Comparison of ENCODE assay signal across 1 cellular context in the genomic region with DNA sequence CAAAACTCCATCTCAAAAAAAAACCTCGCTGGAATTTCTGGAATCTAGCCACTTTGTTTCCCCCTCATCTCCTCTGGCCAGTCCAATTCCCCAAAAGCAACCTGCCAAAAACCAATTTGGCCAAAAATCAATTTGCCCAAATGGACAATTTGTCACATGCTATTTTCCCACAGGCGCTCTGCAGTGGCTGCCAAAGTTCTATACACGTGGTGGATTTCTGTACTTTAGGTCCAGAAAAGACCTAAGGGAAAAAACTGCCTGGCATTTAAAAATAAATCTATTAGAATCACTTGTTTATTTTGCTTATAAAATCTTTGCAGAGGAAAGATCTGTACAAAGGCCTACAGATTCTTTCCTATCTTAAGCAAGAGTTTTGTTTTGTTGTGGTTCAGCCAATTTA.
TF ChIP-seq lines count a peak whose summit lies in the region.

No MANE protein-coding gene starts in this region.

TF ChIP-seq in SK-N-SH treated with all-trans-retinoic acid at 6 μM for 48 hours, 23 proteins besides CTCF, POLR2A, EP300 and RAD21 (continued from another document):
- TF ChIP-seq ZNF8 (CRISPR knock-in tag; IDR thresholded peaks at IDR 0.05) (no peak), SNAI2 (CRISPR knock-in tag; IDR thresholded peaks at IDR 0.05) (no peak), ZC3H10 (CRISPR knock-in tag; IDR thresholded peaks at IDR 0.05) (no peak)
TF ChIP-seq in SK-N-SH treated with all-trans-retinoic acid at 6 μM for 48 hours: peak in this region for 0.
